27 cellular contexts compared by ENCODE assay signal in genomic region chr2:233686967-233687366, GRCh38. TPM values are rescaled to one million over a fixed set of nuclear protein-coding genes. Genes with fewer than 3 reads are reported as not detected.
"Had no signal": no experiment of that assay in that cellular context is flagged by ENCODE, and none has a peak within 500 bp of the region (broad histone marks: within the 10 kb centered on the region; RNA-seq: fewer than 3 reads in every experiment).

No MANE protein-coding gene starts in this region.

- H3K4me2 ChIP-seq: hepatocyte had no signal

- H3K4me3 ChIP-seq: dorsolateral prefrontal cortex, gastroesophageal sphincter, heart left ventricle, hepatocyte, left lung, ovary, psoas muscle, sigmoid colon, spleen, thoracic aorta, tibial nerve, upper lobe of right lung, uterus had no signal

- H3K36me3 ChIP-seq: gastroesophageal sphincter, heart left ventricle, left lung, ovary, sigmoid colon, spleen, thoracic aorta, tibial nerve, upper lobe of right lung, uterus had no signal

- H3K27me3 ChIP-seq: foreskin keratinocyte, hepatocyte, left lung, ovary, sigmoid colon, spleen, tibial nerve, upper lobe of right lung, uterus had no signal

- DNase-seq: dorsolateral prefrontal cortex; effector CD4-positive, alpha-beta T cell; foreskin keratinocyte; heart left ventricle; kidney; left lung; mesendoderm; midbrain; naive thymus-derived CD8-positive, alpha-beta T cell; nephron progenitor cell; occipital lobe; ovary; posterior cingulate gyrus; psoas muscle; right cardiac atrium; sigmoid colon; spleen; stimulated activated CD4-positive, alpha-beta T cell treated with anti-CD3 and anti-CD28 coated beads, Interleukin-2, amount 100 ng/mL, for 48 hours; stimulated activated naive B cell treated with anti-CD40 and anti-IgM and Interleukin-4, amounts not matched to agents 10 μg/mL and 1 μg/mL and 100 μg/mL, for 72 hours; upper lobe of right lung; uterus had no signal

- H3K27ac ChIP-seq: dorsolateral prefrontal cortex, foreskin keratinocyte, gastroesophageal sphincter, heart left ventricle, hepatocyte, left lung, ovary, psoas muscle, sigmoid colon, spleen, thoracic aorta, tibial nerve, upper lobe of right lung, uterus had no signal

- H3K9me3 ChIP-seq: gastroesophageal sphincter, heart left ventricle, left lung, ovary, psoas muscle, sigmoid colon, spleen, thoracic aorta, tibial nerve, upper lobe of right lung, uterus had no signal

- H3K4me1 ChIP-seq: gastroesophageal sphincter, heart left ventricle, left lung, psoas muscle, sigmoid colon, spleen, tibial nerve, upper lobe of right lung, uterus had no signal

- FAIRE-seq: colon, kidney had no signal

- ATAC-seq: esophagus mucosa; foreskin keratinocyte; gastroesophageal sphincter; heart left ventricle; left lung; naive thymus-derived CD8-positive, alpha-beta T cell; psoas muscle; right cardiac atrium; stimulated activated naive B cell treated with anti-CD40 and anti-IgM and Interleukin-4, amounts not matched to agents 10 μg/mL and 1 μg/mL and 100 μg/mL, for 72 hours; upper lobe of right lung had no signal

- H2AFZ ChIP-seq: hepatocyte had no signal

RNA-seq across cellular contexts. Expression of gene UGT1A7, which starts 5.3 kb away (rescaled TPM):
- polyA plus RNA-seq: heart left ventricle; hepatocyte; naive thymus-derived CD8-positive, alpha-beta T cell; ovary; psoas muscle; right cardiac atrium had no signal

RNA-seq across cellular contexts. Expression of gene UGT1A6, which starts 5.7 kb away (rescaled TPM):
- polyA plus RNA-seq: heart left ventricle; naive thymus-derived CD8-positive, alpha-beta T cell; ovary; psoas muscle; right cardiac atrium; spleen had no signal

RNA-seq across cellular contexts. Expression of gene UGT1A9, which starts 15.3 kb away (rescaled TPM):
- polyA plus RNA-seq: foreskin keratinocyte; heart left ventricle; naive thymus-derived CD8-positive, alpha-beta T cell; ovary; psoas muscle; right cardiac atrium; spleen had no signal

RNA-seq across cellular contexts. Expression of gene UGT1A5, which starts 25.7 kb away (rescaled TPM):
- polyA plus RNA-seq: foreskin keratinocyte; heart left ventricle; hepatocyte; naive thymus-derived CD8-positive, alpha-beta T cell; ovary; psoas muscle; right cardiac atrium; spleen had no signal

RNA-seq across cellular contexts. Expression of gene UGT1A4, which starts 31.6 kb away (rescaled TPM):
- polyA plus RNA-seq: heart left ventricle; hepatocyte; naive thymus-derived CD8-positive, alpha-beta T cell; ovary; psoas muscle; spleen had no signal
